In the genomic region with DNA sequence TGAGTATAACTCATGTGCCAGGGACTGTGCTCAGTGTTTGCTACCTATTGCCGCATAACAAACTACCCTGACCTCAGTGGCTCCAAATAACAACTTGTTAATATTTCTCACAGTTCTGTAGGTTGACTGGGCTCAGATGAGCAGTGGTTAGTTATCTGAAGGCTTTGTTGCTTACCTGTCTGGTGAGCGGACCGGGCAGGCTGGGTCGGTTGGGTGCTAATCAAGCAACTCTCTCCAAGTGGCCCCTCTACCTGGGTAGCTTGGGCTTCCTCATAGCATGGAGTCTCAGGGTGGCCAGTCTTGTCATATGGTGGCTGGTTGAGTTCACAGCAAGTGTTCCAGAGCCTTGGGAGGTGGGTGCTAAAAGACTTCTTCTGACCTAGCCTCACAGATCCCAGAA, we compare ENCODE assay signal across 25 cellular contexts. TPM values are rescaled to one million over a fixed set of nuclear protein-coding genes. Genes with fewer than 3 reads are reported as not detected.
DNase-seq lines count a peak whose midpoint lies in the region; ATAC-seq and TF ChIP-seq lines count a peak whose summit lies in the region.
"Had no signal": no experiment of that assay in that cellular context is flagged by ENCODE, and none has a peak within 500 bp of the region (broad histone marks: within the 10 kb centered on the region; RNA-seq: fewer than 3 reads in every experiment).

No MANE protein-coding gene starts in this region.

- H3K27ac ChIP-seq in right atrium auricular region, result no peak overlapping the region
- H3K27ac ChIP-seq in neutrophil, result peak overlapping the region; percentile 69
- no peak overlapping the region for H3K27ac ChIP-seq in suprapubic skin
- H3K27ac ChIP-seq in sigmoid colon, result no peak overlapping the region
- H3K27ac ChIP-seq: BLaER1 had no signal

- TF ChIP-seq POLR2A in suprapubic skin (IDR thresholded peaks at IDR 0.05) (no peak), sigmoid colon (IDR thresholded peaks at IDR 0.05) (no peak)

- H3K27me3 ChIP-seq in right atrium auricular region (no peaks in the 10 kb centered on the region), neutrophil (no peaks in the 10 kb centered on the region), suprapubic skin (no peaks in the 10 kb centered on the region), sigmoid colon (no peaks in the 10 kb centered on the region)
- H3K27me3 ChIP-seq: BE2C, BLaER1 had no signal

- DNase-seq in right atrium auricular region (ENCODE audit: low spot score), result peak; percentile 55
- DNase-seq in Right ventricle myocardium superior, result no peak
- DNase-seq in islet precursor cell, result peak; percentile 37
- DNase-seq in suprapubic skin (ENCODE audit: low spot score in 2 of 2), result peak; percentile 15 to 64
- DNase-seq in sigmoid colon, result no peak
- DNase-seq in NCI-H2029 treated with DMSO at 0.1 percent for 48 hours (lab: John Stamatoyannopoulos, UW), result no peak
- DNase-seq: 8988T; ACHN; BE2C; C1 segment of cervical spinal cord; CD4-positive, alpha-beta memory T cell; CD4-positive, CD25-positive, alpha-beta regulatory T cell; CD8-positive, alpha-beta memory T cell; COR-L47; DMS 273 treated with DMSO at 0.1 percent for 48 hours; DMS153; DMS53; DMS79; DND-41; EL; GDM1 had no signal

- TF ChIP-seq CTCF in right atrium auricular region (IDR thresholded peaks at IDR 0.05) (no peak), neutrophil (IDR thresholded peaks at IDR 0.05) (no peak), suprapubic skin (IDR thresholded peaks at IDR 0.05) (no peak), sigmoid colon (IDR thresholded peaks at IDR 0.05) (no peak)

- intact Hi-C loops in Right ventricle myocardium superior (cut with DNase I) (no loop called here), sigmoid colon (cut with DNase I) (no loop called here)

- H3K36me3 ChIP-seq in right atrium auricular region, result no peaks in the 10 kb centered on the region
- peaks cover 32% of the 10 kb centered on the region for H3K36me3 ChIP-seq in neutrophil
- no peaks in the 10 kb centered on the region for H3K36me3 ChIP-seq in suprapubic skin
- H3K36me3 ChIP-seq in sigmoid colon, result peaks cover 0 to 8% (median 0%) of the 10 kb centered on the region in 4 donors
- H3K36me3 ChIP-seq: BE2C, BLaER1 had no signal

- 100% methylated on average over 4 of the region's 4 CpGs for WGBS in suprapubic skin
- 97 to 99% methylated on average over 4 of the region's 4 CpGs for WGBS in sigmoid colon, 2 donors

- H3K4me1 ChIP-seq in right atrium auricular region (no peaks in the 10 kb centered on the region), neutrophil (ENCODE audit: control insufficient read depth in 1 of 2, insufficient read depth in 1 of 2, low read depth in 1 of 2, low read length in 1 of 2) (peaks cover 44 to 58% of the 10 kb centered on the region in 2 experiments), suprapubic skin (peaks cover 1% of the 10 kb centered on the region), sigmoid colon (peaks cover 0 to 30% (median 14%) of the 10 kb centered on the region in 4 donors)
- H3K4me1 ChIP-seq: BE2C, BLaER1 had no signal

- H3K9me3 ChIP-seq in right atrium auricular region (no peaks in the 10 kb centered on the region), neutrophil (no peaks in the 10 kb centered on the region), suprapubic skin (no peaks in the 10 kb centered on the region), sigmoid colon (no peaks in the 10 kb centered on the region)
- H3K9me3 ChIP-seq: BE2C, BLaER1 had no signal

- ATAC-seq in Right ventricle myocardium superior (ENCODE audit: poor library complexity) (no peak), GM19328 (IDR thresholded peaks at IDR 0.05; ENCODE audit: unreplicated experiment) (no peak)
- ATAC-seq: GM12878 had no signal

- H3K4me3 ChIP-seq in right atrium auricular region (no peak overlapping the region), neutrophil (ENCODE audit: low read depth in 1 of 2, low read length in 1 of 2) (no peak overlapping the region), suprapubic skin (no peak overlapping the region), sigmoid colon (no peak overlapping the region)
- H3K4me3 ChIP-seq: BLaER1, GM12878 had no signal

- TF ChIP-seq EP300 in suprapubic skin (IDR thresholded peaks at IDR 0.05) (no peak), sigmoid colon (IDR thresholded peaks at IDR 0.05) (no peak)

RNA-seq across cellular contexts. Expression of a gene that starts 16.7 kb away (rescaled TPM):
- 10 to 100 TPM in 1 of 2 donors, 1 to 10 TPM in 1; 9.9 to 29.2 TPM for total RNA-seq in right atrium auricular region
- total RNA-seq in Right ventricle myocardium superior, result 12.1 TPM
- total RNA-seq in suprapubic skin, result 10 to 100 TPM in 3 of 4 donors, 1 to 10 TPM in 1; 5.8 to 15.2 (median 11.4) TPM
- total RNA-seq in sigmoid colon, result 10 to 100 TPM; 52.0 to 74.6 (median 65.9) TPM
- polyA plus RNA-seq in sigmoid colon, result 10 to 100 TPM; 16.2 to 22.2 (median 21.8) TPM

Comparison
In these comparisons a context has a peak if more than half of its experiments do, and no peak if none do; other contexts are left out.
1. DNase-seq: peak in right atrium auricular region (single experiment), islet precursor cell (single experiment) and suprapubic skin (2 of 2); none in Right ventricle myocardium superior (single experiment), sigmoid colon (single experiment) and NCI-H2029 treated with DMSO at 0.1 percent for 48 hours (single experiment).